16 cellular contexts compared by ENCODE assay signal in genomic region chr16:13435873-13436474, GRCh38.
A peak's percentile ranks its signal among the peaks of the same experiment; 100 is the strongest.
DNase-seq lines count a peak whose midpoint lies in the region; ATAC-seq, FAIRE-seq and TF ChIP-seq lines count a peak whose summit lies in the region.
"Had no signal": no experiment of that assay in that cellular context is flagged by ENCODE, and none has a peak within 500 bp of the region (broad histone marks: within the 10 kb centered on the region; RNA-seq: fewer than 3 reads in every experiment).

No MANE protein-coding gene starts in this region.

- no peak overlapping the region for H3K4me3 Mint-ChIP-seq in astrocyte (ENCODE audit: unreplicated experiment)
- H3K4me3 Mint-ChIP-seq: naive thymus-derived CD4-positive, alpha-beta T cell had no signal

- H2AFZ ChIP-seq in DND-41 (ENCODE audit: low read depth, low read length) (no peak overlapping the region), astrocyte (ENCODE audit: low read depth, low read length) (no peak overlapping the region), HepG2 (ENCODE audit: low read length) (no peak overlapping the region)

- H3K4me1 ChIP-seq in DND-41 (ENCODE audit: insufficient read depth, low read length), result no peaks in the 10 kb centered on the region
- H3K4me1 ChIP-seq in astrocyte (ENCODE audit: insufficient read depth, low read length), result peaks cover 4% of the 10 kb centered on the region
- peaks cover 26% of the 10 kb centered on the region for H3K4me1 ChIP-seq in HepG2 (ENCODE audit: insufficient read depth, low read length)
- H3K4me1 ChIP-seq: body of pancreas had no signal

- H3K4me2 ChIP-seq in DND-41 (ENCODE audit: insufficient read depth, low read length), result no peak overlapping the region
- no peak overlapping the region for H3K4me2 ChIP-seq in astrocyte (ENCODE audit: low read length)
- peak overlapping the region; percentile 29; the same call in 1 of the 2 replicates for H3K4me2 ChIP-seq in HepG2 (ENCODE audit: low read depth, low read length)

- FAIRE-seq in astrocyte (lab: Jason Lieb, UNC) (no peak), HepG2 (lab: Jason Lieb, UNC) (no peak)

- H3K9me3 ChIP-seq in DND-41 (ENCODE audit: insufficient read depth, low read length, severe bottlenecking), result no peaks in the 10 kb centered on the region
- H3K9me3 ChIP-seq in astrocyte (ENCODE audit: insufficient read depth, low read depth, low read length), result no peaks in the 10 kb centered on the region
- no peaks in the 10 kb centered on the region for H3K9me3 ChIP-seq in HepG2 (ENCODE audit: low read length)
- H3K9me3 ChIP-seq: body of pancreas, right lobe of liver had no signal

- no peaks in the 10 kb centered on the region for H3K79me2 ChIP-seq in DND-41 (ENCODE audit: insufficient read depth, low read length)
- no peaks in the 10 kb centered on the region for H3K79me2 ChIP-seq in astrocyte (ENCODE audit: insufficient read depth, low read length)
- H3K79me2 ChIP-seq in HepG2 (ENCODE audit: insufficient read depth, low read length), result no peaks in the 10 kb centered on the region

- H3K27me3 Mint-ChIP-seq in astrocyte (ENCODE audit: low read depth, unreplicated experiment), result no peaks in the 10 kb centered on the region

- H3K4me3 ChIP-seq in DND-41 (ENCODE audit: low read depth in 1 of 2, low read length in 2 of 2), result no peak overlapping the region
- H3K4me3 ChIP-seq in astrocyte (ENCODE audit: insufficient read depth, low read depth, low read length), result no peak overlapping the region
- no peak overlapping the region for H3K4me3 ChIP-seq in HepG2 (replicated peaks in 1 of 3; ENCODE audit: insufficient read depth in 1 of 3, low read depth in 2 of 3, low read length in 3 of 3)
- H3K4me3 ChIP-seq: body of pancreas, right lobe of liver had no signal

- TF ChIP-seq POLR2A in HepG2 (IDR thresholded peaks at IDR 0.05; ENCODE audit: insufficient read depth in 1 of 2, low read depth in 2 of 2, low read length in 2 of 2), result no peak

- DNase-seq in DND-41 (no peak), astrocyte (ENCODE audit: low read depth) (no peak), HepG2 (ENCODE audit: low spot score) (no peak), pons (ENCODE audit: low spot score) (no peak), DMS79 treated with DMSO at 0.1 percent for 48 hours (lab: John Stamatoyannopoulos, UW) (no peak), NCI-H2081 treated with DMSO at 0.1 percent for 48 hours (lab: John Stamatoyannopoulos, UW) (no peak)
- DNase-seq in stimulated activated CD4-positive, alpha-beta T cell treated with anti-CD3 and anti-CD28 coated beads, Interleukin-4, amount 100 ng/mL, for 24 hours, result no peak
- DNase-seq: activated effector memory CD4-positive, alpha-beta T cell treated with anti-CD3 and anti-CD28 coated beads, Interleukin-2, amount 50 U/mL, for 16 hours; body of pancreas; effector CD8-positive, alpha-beta T cell; foreskin melanocyte; GF-D8; naive thymus-derived CD4-positive, alpha-beta T cell; right lobe of liver; stimulated activated naive CD8-positive, alpha-beta T cell treated with anti-CD3 and anti-CD28 coated beads, Interleukin-15, Interleukin-2, amounts not matched to agents 100 U/mL and 50 U/mL, for 24 hours had no signal

- peak; percentile 7 for TF ChIP-seq CTCF in DND-41 (IDR thresholded peaks at IDR 0.05; ENCODE audit: borderline replicate concordance, extremely low read depth, low read length, poor library complexity, severe bottlenecking)
- TF ChIP-seq CTCF in astrocyte (IDR thresholded peaks at IDR 0.05; ENCODE audit: insufficient read depth, low read depth, low read length), result no peak
- TF ChIP-seq CTCF in HepG2 (CRISPR knock-in tag; IDR thresholded peaks at IDR 0.05), result peak; percentile 27

- H3K9me3 Mint-ChIP-seq in astrocyte (ENCODE audit: unreplicated experiment), result no peaks in the 10 kb centered on the region

- CTCF ChIA-PET in HepG2 (lab: Yijun Ruan, JAX; ENCODE audit: low intra/inter-chr PET ratio, low total read pairs), result interaction anchor here (1.4 kb wide), 1 partner anchor 540 kb away, joined by 4 read pairs; no protein-coding TSS in a partner anchor

- H3K9ac ChIP-seq in DND-41 (ENCODE audit: low read depth, low read length), result no peak overlapping the region
- no peak overlapping the region for H3K9ac ChIP-seq in astrocyte (ENCODE audit: low read length)
- H3K9ac ChIP-seq in HepG2 (ENCODE audit: insufficient read depth, low read depth, low read length), result no peak overlapping the region

- H3K27me3 ChIP-seq in DND-41 (ENCODE audit: insufficient read depth, low read length, poor library complexity) (no peaks in the 10 kb centered on the region), astrocyte (ENCODE audit: insufficient read depth, low read length) (no peaks in the 10 kb centered on the region), HepG2 (ENCODE audit: control insufficient read depth in 1 of 2, insufficient read depth in 2 of 2, low read length in 2 of 2) (no peaks in the 10 kb centered on the region)
- H3K27me3 ChIP-seq: body of pancreas, right lobe of liver had no signal

- intact Hi-C loops in HepG2 (cut with micrococcal nuclease; ENCODE audit: unreplicated experiment), result loop anchor here (5.0 kb wide), 1 partner anchor 539 kb away; no protein-coding TSS in a partner anchor

- no peak overlapping the region for H3K27ac ChIP-seq in DND-41 (ENCODE audit: low read length)
- no peak overlapping the region for H3K27ac ChIP-seq in astrocyte (ENCODE audit: low read depth, low read length)
- no peak overlapping the region for H3K27ac ChIP-seq in HepG2 (ENCODE audit: extremely low read length, insufficient read depth, low read length)
- H3K27ac ChIP-seq: body of pancreas, right lobe of liver had no signal

- H4K20me1 ChIP-seq in DND-41 (ENCODE audit: insufficient read depth, low read length), result no peaks in the 10 kb centered on the region
- no peaks in the 10 kb centered on the region for H4K20me1 ChIP-seq in astrocyte (ENCODE audit: insufficient read depth, low read length)
- no peaks in the 10 kb centered on the region for H4K20me1 ChIP-seq in HepG2 (ENCODE audit: insufficient read depth, low read length)

- peak overlapping the region; percentile 66 for H3K27ac Mint-ChIP-seq in astrocyte (ENCODE audit: unreplicated experiment)
- H3K27ac Mint-ChIP-seq: naive thymus-derived CD4-positive, alpha-beta T cell had no signal

- H3K4me1 Mint-ChIP-seq in astrocyte (ENCODE audit: low read depth, unreplicated experiment), result peaks cover 28% of the 10 kb centered on the region
- H3K4me1 Mint-ChIP-seq: naive thymus-derived CD4-positive, alpha-beta T cell had no signal

- no peak for TF ChIP-seq EP300 in HepG2 (IDR thresholded peaks at IDR 0.05; ENCODE audit: low read depth in 2 of 2, low read length in 2 of 2)
- TF ChIP-seq EP300 in HepG2 (CRISPR knock-in tag; IDR thresholded peaks at IDR 0.05; ENCODE audit: borderline replicate concordance), result no peak

- no peaks in the 10 kb centered on the region for H3K36me3 ChIP-seq in DND-41 (ENCODE audit: insufficient read depth, low read length)
- no peaks in the 10 kb centered on the region for H3K36me3 ChIP-seq in astrocyte (ENCODE audit: insufficient read depth, low read length)
- no peaks in the 10 kb centered on the region for H3K36me3 ChIP-seq in HepG2 (replicated peaks in 1 of 2; ENCODE audit: control insufficient read depth in 1 of 2, insufficient read depth in 2 of 2, low read length in 2 of 2)
- H3K36me3 ChIP-seq: right lobe of liver had no signal

- POLR2A ChIA-PET in HepG2 (lab: Yijun Ruan, JAX), result no interaction called here

- ATAC-seq in DND-41 (ENCODE audit: insufficient read depth, low read depth), result no peak
- ATAC-seq in HG02938 (IDR thresholded peaks at IDR 0.05; ENCODE audit: unreplicated experiment), result peak; percentile 2
- ATAC-seq in HepG2, result no peak; the same call in 2 of the 3 replicates
- ATAC-seq: body of pancreas; naive thymus-derived CD4-positive, alpha-beta T cell; stimulated activated naive CD8-positive, alpha-beta T cell treated with anti-CD3 and anti-CD28 coated beads, Interleukin-15, Interleukin-2, amounts not matched to agents 100 U/mL and 50 U/mL, for 24 hours had no signal

- BruUV-seq in HepG2 (replicated peaks; lab: Mats Ljungman, UMichigan), result no TSS peak

- WGBS in HepG2 (ENCODE audit: low lambda C conversion rate), result 86% methylated on average over 3 of the region's 3 CpGs

- in situ Hi-C loops in HepG2 (cut with HindIII; ENCODE audit: extremely low pct_ligation_motif_present, low pct_unique_long_range_greater_than_20kb), result no loop called here

- no peak for TF ChIP-seq RAD21 in HepG2 (CRISPR knock-in tag; IDR thresholded peaks at IDR 0.05)

- H3K36me3 Mint-ChIP-seq in astrocyte (ENCODE audit: low read depth, unreplicated experiment), result peaks cover under 1% of the 10 kb centered on the region
- H3K36me3 Mint-ChIP-seq: naive thymus-derived CD4-positive, alpha-beta T cell had no signal

TF ChIP-seq in HepG2, 621 proteins besides CTCF, POLR2A, EP300 and RAD21:
- TF ChIP-seq ZNF543 (CRISPR knock-in tag; IDR thresholded peaks at IDR 0.05), result no peak
- no peak for TF ChIP-seq GABPA (IDR thresholded peaks at IDR 0.05; ENCODE audit: low read depth, low read length)
- TF ChIP-seq GABPA (CRISPR knock-in tag; IDR thresholded peaks at IDR 0.05; ENCODE audit: low read depth), result no peak
- 0 out of 2 replicates have a peak, but pooled peaks have one; percentile 8 for TF ChIP-seq WIZ (CRISPR knock-in tag; IDR thresholded peaks at IDR 0.05)
- TF ChIP-seq PCBP2 (optimal IDR thresholded peaks at IDR 0.05; ENCODE audit: low read depth, low read length, poor library complexity, severe bottlenecking), result no peak
- TF ChIP-seq STAG1 (CRISPR knock-in tag; IDR thresholded peaks at IDR 0.05), result peak; percentile 43
